Comparison of ENCODE assay signal across 8 cellular contexts in the genomic region with DNA sequence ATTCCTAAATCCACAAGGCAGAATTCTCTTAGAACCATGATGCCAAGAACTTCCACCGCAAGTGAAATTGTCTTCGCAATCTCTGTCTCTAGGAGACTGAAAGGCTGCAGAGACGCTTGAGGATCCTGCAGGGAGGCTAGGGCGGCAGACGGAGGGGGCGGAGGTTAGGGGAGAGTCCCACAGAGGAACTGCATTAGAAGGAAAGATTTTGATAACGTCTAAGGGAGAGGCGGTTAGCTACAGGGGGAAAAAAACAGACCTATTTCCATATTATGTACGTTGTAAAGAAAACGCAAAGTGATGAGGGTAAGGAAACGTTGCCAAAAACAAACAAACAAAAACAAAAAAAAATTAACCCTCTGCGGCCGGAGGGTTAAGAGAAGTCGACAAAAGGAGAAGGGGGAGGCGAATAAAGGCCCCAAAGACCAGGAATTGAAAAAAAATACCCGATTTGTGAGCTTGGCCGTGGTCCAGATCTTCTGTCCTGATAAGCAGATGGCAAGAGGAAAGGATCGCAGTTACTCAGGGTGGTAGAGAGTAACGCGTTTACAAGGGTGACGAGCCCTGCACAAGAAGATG. TPM values are rescaled to one million over a fixed set of nuclear protein-coding genes. Genes with fewer than 3 reads are reported as not detected.
DNase-seq lines count a peak whose midpoint lies in the region; ATAC-seq, FAIRE-seq and TF ChIP-seq lines count a peak whose summit lies in the region.

No MANE protein-coding gene starts in this region.

- DNase-seq in DMS 273 treated with DMSO at 0.1 percent for 48 hours (lab: John Stamatoyannopoulos, UW) (peak; percentile 93), HTR-8/SVneo (ENCODE audit: insufficient read length, low spot score) (peak; percentile 43), SJSA1 (ENCODE audit: low read depth in 1 of 2, low spot score in 2 of 2) (peak; percentile 28 to 45), glutamatergic neuron (peak; percentile 76), upper lobe of left lung (peak; percentile 15 to 72)
- DNase-seq in activated naive CD4-positive, alpha-beta T cell (lab: John Stamatoyannopoulos, UW), result peak in 3 of 4 experiments; percentile 9 to 33 (median 22)

- H3K4me3 ChIP-seq in SJSA1 (peak overlapping the region; percentile 55), parathyroid adenoma (ENCODE audit: low read depth, low read length) (peak overlapping the region; percentile 93), upper lobe of left lung (peak overlapping the region; percentile 56 to 93 (median 90))

- 0% methylated on average over 21 of the region's 21 CpGs for WGBS in upper lobe of left lung, 2 donors

- H3K9ac ChIP-seq in parathyroid adenoma, result peak overlapping the region; percentile 10

- H2AFZ ChIP-seq in parathyroid adenoma, result peak overlapping the region; percentile 66

- no peak for TF ChIP-seq POLR2A in upper lobe of left lung (IDR thresholded peaks at IDR 0.05)

- H3K9me3 ChIP-seq in SJSA1 (replicated peaks) (no peaks in the 10 kb centered on the region), parathyroid adenoma (ENCODE audit: control insufficient read depth, low read length) (no peaks in the 10 kb centered on the region), upper lobe of left lung (no peaks in the 10 kb centered on the region)

- peaks cover 22% of the 10 kb centered on the region for H3K4me1 Mint-ChIP-seq in glutamatergic neuron (ENCODE audit: low read depth, unreplicated experiment)

- FAIRE-seq in HTR-8/SVneo (lab: Jason Lieb, UNC), result no peak

- H3K36me3 Mint-ChIP-seq in glutamatergic neuron (ENCODE audit: unreplicated experiment), result no peaks in the 10 kb centered on the region

- H3K27me3 Mint-ChIP-seq in glutamatergic neuron (ENCODE audit: unreplicated experiment), result no peaks in the 10 kb centered on the region

- H3K9me3 Mint-ChIP-seq in glutamatergic neuron (ENCODE audit: unreplicated experiment), result peaks cover 8% of the 10 kb centered on the region

- peaks cover 27% of the 10 kb centered on the region for H3K79me2 ChIP-seq in parathyroid adenoma

- TF ChIP-seq CTCF in glutamatergic neuron (IDR thresholded peaks at IDR 0.05; ENCODE audit: partially characterized antibody, unreplicated experiment), result no peak
- no peak for TF ChIP-seq CTCF in parathyroid adenoma (IDR thresholded peaks at IDR 0.05)
- no peak for TF ChIP-seq CTCF in upper lobe of left lung (IDR thresholded peaks at IDR 0.05)

- peak; percentile 24 for ATAC-seq in GM21390 (IDR thresholded peaks at IDR 0.05; ENCODE audit: unreplicated experiment)
- ATAC-seq in upper lobe of left lung (ENCODE audit: low FRiP score in 2 of 2), result peak; percentile 80 to 83

- no peak overlapping the region for H3K4me3 Mint-ChIP-seq in glutamatergic neuron (ENCODE audit: unreplicated experiment)

- H3K4me2 ChIP-seq in parathyroid adenoma (ENCODE audit: low read length), result peak overlapping the region; percentile 81

- H3K27ac Mint-ChIP-seq in glutamatergic neuron (ENCODE audit: unreplicated experiment), result no peak overlapping the region

- no peaks in the 10 kb centered on the region for H3K36me3 ChIP-seq in SJSA1
- H3K36me3 ChIP-seq in parathyroid adenoma (ENCODE audit: control insufficient read depth, insufficient read depth, low read length), result no peaks in the 10 kb centered on the region
- H3K36me3 ChIP-seq in upper lobe of left lung, result no peaks in the 10 kb centered on the region

- no peaks in the 10 kb centered on the region for H3K27me3 ChIP-seq in SJSA1 (replicated peaks)
- H3K27me3 ChIP-seq in parathyroid adenoma (ENCODE audit: control insufficient read depth, insufficient read depth, low read length), result no peaks in the 10 kb centered on the region
- no peaks in the 10 kb centered on the region for H3K27me3 ChIP-seq in upper lobe of left lung

- H3K4me1 ChIP-seq in SJSA1 (replicated peaks), result peaks cover 14% of the 10 kb centered on the region
- no peaks in the 10 kb centered on the region for H3K4me1 ChIP-seq in parathyroid adenoma
- H3K4me1 ChIP-seq in upper lobe of left lung, result peaks cover 35 to 63% (median 50%) of the 10 kb centered on the region in 4 donors

- H3K27ac ChIP-seq in SJSA1, result 0 out of 2 replicates have a peak overlapping the region, but pooled peaks have one; percentile 4
- H3K27ac ChIP-seq in parathyroid adenoma, result peak overlapping the region; percentile 92
- H3K27ac ChIP-seq in upper lobe of left lung, result peak overlapping the region; percentile 87 to 93 (median 90)

- TF ChIP-seq EP300 in upper lobe of left lung (IDR thresholded peaks at IDR 0.05), result no peak

RNA-seq across cellular contexts. Expression of a gene that starts 0.5 kb away (rescaled TPM):
- total RNA-seq in SJSA1 (2014; rRNA removed; shearing (Covaris generic)), result 2.8 and 5.0 TPM in 2 replicates
- total RNA-seq in glutamatergic neuron (ENCODE audit: unreplicated experiment) (25.4 TPM), upper lobe of left lung (10 to 100 TPM in 4 of 6 donors, 1 to 10 TPM in 2; 3.7 to 20.0 (median 12.4) TPM)

RNA-seq across cellular contexts. Expression of a gene that starts 0.8 kb away (rescaled TPM):
- 5.4 and 8.8 TPM in 2 replicates for total RNA-seq in SJSA1 (2014; rRNA removed; shearing (Covaris generic))
- 16.7 TPM for total RNA-seq in glutamatergic neuron (ENCODE audit: unreplicated experiment)
- total RNA-seq in upper lobe of left lung, result 10 to 100 TPM; 11.3 to 42.3 (median 16.2) TPM

Comparison
In these comparisons a context has a peak if more than half of its experiments do, and no peak if none do; other contexts are left out.
1. Peak in every context shown above with its lines: DNase-seq, ATAC-seq, H3K4me3 ChIP-seq and H3K27ac ChIP-seq.
2. DNase-seq: peak in every context shown above with its lines; median percentile 93 in DMS 273 treated with DMSO at 0.1 percent for 48 hours; 76 in glutamatergic neuron; 44 in upper lobe of left lung; 43 in HTR-8/SVneo; 36 in SJSA1; 22 in activated naive CD4-positive, alpha-beta T cell.
3. H3K27ac ChIP-seq: peak in every context shown above with its lines; median percentile 92 in parathyroid adenoma; 90 in upper lobe of left lung; 4 in SJSA1.